In genomic region chr6:152401978-152402377, GRCh38 we compare ENCODE assay signal across 1 cellular context.
TF ChIP-seq lines count a peak whose summit lies in the region.

No MANE protein-coding gene starts in this region.

TF ChIP-seq in GM23338, 12 proteins besides CTCF, POLR2A, EP300 and RAD21 (continued from another document):
- TF ChIP-seq JUNB (IDR thresholded peaks at IDR 0.05; ENCODE audit: unreplicated experiment) = no peak
- TF ChIP-seq, protein P1, sequence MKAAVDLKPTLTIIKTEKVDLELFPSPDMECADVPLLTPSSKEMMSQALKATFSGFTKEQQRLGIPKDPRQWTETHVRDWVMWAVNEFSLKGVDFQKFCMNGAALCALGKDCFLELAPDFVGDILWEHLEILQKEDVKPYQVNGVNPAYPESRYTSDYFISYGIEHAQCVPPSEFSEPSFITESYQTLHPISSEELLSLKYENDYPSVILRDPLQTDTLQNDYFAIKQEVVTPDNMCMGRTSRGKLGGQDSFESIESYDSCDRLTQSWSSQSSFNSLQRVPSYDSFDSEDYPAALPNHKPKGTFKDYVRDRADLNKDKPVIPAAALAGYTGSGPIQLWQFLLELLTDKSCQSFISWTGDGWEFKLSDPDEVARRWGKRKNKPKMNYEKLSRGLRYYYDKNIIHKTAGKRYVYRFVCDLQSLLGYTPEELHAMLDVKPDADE (IDR thresholded peaks at IDR 0.05) = no peak
